ENCODE assay signal across 10 cellular contexts in genomic region chr1:160855181-160855981, GRCh38. TPM values are rescaled to one million over a fixed set of nuclear protein-coding genes. Genes with fewer than 3 reads are reported as not detected.
DNase-seq lines count a peak whose midpoint lies in the region; ATAC-seq lines count a peak whose summit lies in the region.
"Had no signal": no experiment of that assay in that cellular context is flagged by ENCODE, and none has a peak within 500 bp of the region (broad histone marks: within the 10 kb centered on the region; RNA-seq: fewer than 3 reads in every experiment).

No MANE protein-coding gene starts in this region.

- CTCF ChIA-PET in activated CD8-positive, alpha-beta memory T cell treated with anti-CD3 and anti-CD28 coated beads, Interleukin-2, amount 10 ng/mL, durations not matched to agents 7 days and 5 days (lab: Charles Lee), result interaction anchor here (1.0 to 6.2 kb wide), 13 partner anchors 9 to 131 kb away, joined by 3 to 38 read pairs (median 9); partner anchors contain the start of gene ITLN2

- peak overlapping the region; percentile 91 for H3K27ac ChIP-seq in KOPT-K1 (ENCODE audit: low read depth, low read length, poor library complexity, severe bottlenecking)

- no peaks in the 10 kb centered on the region for H3K36me3 ChIP-seq in KOPT-K1 (ENCODE audit: insufficient read depth, low read length)

- peak; percentile 85 for DNase-seq in activated CD8-positive, alpha-beta memory T cell treated with anti-CD3 and anti-CD28 coated beads, Interleukin-2, amount 10 ng/mL, durations not matched to agents 7 days and 5 days
- no peak for DNase-seq in activated CD8-positive, alpha-beta memory T cell treated with anti-CD3 and anti-CD28 coated beads, Interleukin-2, amount 50 U/mL, for 48 hours
- peak in 1 of 2 donors; percentile 77 for DNase-seq in stimulated activated effector memory CD8-positive, alpha-beta T cell treated with anti-CD3 and anti-CD28 coated beads, Interleukin-12 subunit alpha, Interleukin-12 subunit beta, amount 100 ng/mL, for 72 hours (ENCODE audit: low spot score in 2 of 2)
- no peak for DNase-seq in NCI-H524 treated with DMSO at 0.1 percent for 48 hours (lab: John Stamatoyannopoulos, UW)
- no peak for DNase-seq in A172 (ENCODE audit: low spot score)
- DNase-seq in DMS153 treated with DMSO at 0.1 percent for 48 hours (lab: John Stamatoyannopoulos, UW; ENCODE audit: unreplicated experiment), result no peak
- DNase-seq: NCI-H2081; stimulated activated CD4-positive, alpha-beta T cell treated with anti-CD3 and anti-CD28 coated beads, Interleukin-1b, Interleukin-23, amount 100 ng/mL, for 48 hours had no signal

- peaks cover 35% of the 10 kb centered on the region for H3K36me3 Mint-ChIP-seq in activated CD8-positive, alpha-beta memory T cell treated with anti-CD3 and anti-CD28 coated beads, Interleukin-2, amount 10 ng/mL, durations not matched to agents 7 days and 5 days
- H3K36me3 Mint-ChIP-seq in stimulated activated effector memory CD8-positive, alpha-beta T cell treated with anti-CD3 and anti-CD28 coated beads, Interleukin-12 subunit alpha, Interleukin-12 subunit beta, amount 100 ng/mL, for 72 hours, result no peaks in the 10 kb centered on the region

- no peaks in the 10 kb centered on the region for H3K9me3 ChIP-seq in KOPT-K1 (ENCODE audit: insufficient read depth, low read length, poor library complexity, severe bottlenecking)

- peaks cover 38% of the 10 kb centered on the region for H3K4me1 Mint-ChIP-seq in activated CD8-positive, alpha-beta memory T cell treated with anti-CD3 and anti-CD28 coated beads, Interleukin-2, amount 10 ng/mL, durations not matched to agents 7 days and 5 days
- peaks cover 25% of the 10 kb centered on the region for H3K4me1 Mint-ChIP-seq in stimulated activated effector memory CD8-positive, alpha-beta T cell treated with anti-CD3 and anti-CD28 coated beads, Interleukin-12 subunit alpha, Interleukin-12 subunit beta, amount 100 ng/mL, for 72 hours

- ATAC-seq in activated CD8-positive, alpha-beta memory T cell treated with anti-CD3 and anti-CD28 coated beads, Interleukin-2, amount 10 ng/mL, durations not matched to agents 7 days and 5 days, result peak; percentile 83
- ATAC-seq in HG02678 (IDR thresholded peaks at IDR 0.05; ENCODE audit: unreplicated experiment), result peak; percentile 81
- ATAC-seq in stimulated activated effector memory CD8-positive, alpha-beta T cell treated with anti-CD3 and anti-CD28 coated beads, Interleukin-12 subunit alpha, Interleukin-12 subunit beta, amount 100 ng/mL, for 72 hours, result peak; percentile 88

- peaks cover 6% of the 10 kb centered on the region for H3K9me3 Mint-ChIP-seq in activated CD8-positive, alpha-beta memory T cell treated with anti-CD3 and anti-CD28 coated beads, Interleukin-2, amount 10 ng/mL, durations not matched to agents 7 days and 5 days (ENCODE audit: low read depth)
- no peaks in the 10 kb centered on the region for H3K9me3 Mint-ChIP-seq in stimulated activated effector memory CD8-positive, alpha-beta T cell treated with anti-CD3 and anti-CD28 coated beads, Interleukin-12 subunit alpha, Interleukin-12 subunit beta, amount 100 ng/mL, for 72 hours

- no peaks in the 10 kb centered on the region for H3K27me3 Mint-ChIP-seq in activated CD8-positive, alpha-beta memory T cell treated with anti-CD3 and anti-CD28 coated beads, Interleukin-2, amount 10 ng/mL, durations not matched to agents 7 days and 5 days

- H3K4me3 Mint-ChIP-seq in activated CD8-positive, alpha-beta memory T cell treated with anti-CD3 and anti-CD28 coated beads, Interleukin-2, amount 10 ng/mL, durations not matched to agents 7 days and 5 days, result no peak overlapping the region
- no peak overlapping the region for H3K4me3 Mint-ChIP-seq in stimulated activated effector memory CD8-positive, alpha-beta T cell treated with anti-CD3 and anti-CD28 coated beads, Interleukin-12 subunit alpha, Interleukin-12 subunit beta, amount 100 ng/mL, for 72 hours

- no peak overlapping the region for H3K27ac Mint-ChIP-seq in activated CD8-positive, alpha-beta memory T cell treated with anti-CD3 and anti-CD28 coated beads, Interleukin-2, amount 10 ng/mL, durations not matched to agents 7 days and 5 days
- H3K27ac Mint-ChIP-seq in stimulated activated effector memory CD8-positive, alpha-beta T cell treated with anti-CD3 and anti-CD28 coated beads, Interleukin-12 subunit alpha, Interleukin-12 subunit beta, amount 100 ng/mL, for 72 hours, result no peak overlapping the region

RNA-seq across cellular contexts. Expression of gene CD244, which starts 7.3 kb away (rescaled TPM):
- total RNA-seq in activated CD8-positive, alpha-beta memory T cell treated with anti-CD3 and anti-CD28 coated beads, Interleukin-2, amount 10 ng/mL, durations not matched to agents 7 days and 5 days, result 10 to 100 TPM; 25.6 to 34.5 TPM
- not detected in 2 replicates for total RNA-seq in A172 (2014; rRNA removed; shearing (Covaris generic))

RNA-seq across cellular contexts. Expression of gene ITLN1, which starts 29.6 kb away (rescaled TPM):
- not detected for total RNA-seq in activated CD8-positive, alpha-beta memory T cell treated with anti-CD3 and anti-CD28 coated beads, Interleukin-2, amount 10 ng/mL, durations not matched to agents 7 days and 5 days
- not detected in 2 replicates for total RNA-seq in A172 (2014; rRNA removed; shearing (Covaris generic))

RNA-seq across cellular contexts. Expression of gene LY9, which starts 59.4 kb away (rescaled TPM):
- total RNA-seq in activated CD8-positive, alpha-beta memory T cell treated with anti-CD3 and anti-CD28 coated beads, Interleukin-2, amount 10 ng/mL, durations not matched to agents 7 days and 5 days, result 1 to 10 TPM; 1.3 to 8.0 TPM
- not detected in 2 replicates for total RNA-seq in A172 (2014; rRNA removed; shearing (Covaris generic))

Comparison
In these comparisons a context has a peak if more than half of its experiments do, and no peak if none do; other contexts are left out.
1. RNA of gene CD244, which starts 7.3 kb away (total RNA-seq): 25.6 to 34.5 TPM in activated CD8-positive, alpha-beta memory T cell treated with anti-CD3 and anti-CD28 coated beads, Interleukin-2, amount 10 ng/mL, durations not matched to agents 7 days and 5 days; not detected in A172; every median in the first group is over 10 times any median in the second.
2. Peak in every context shown above with its lines, with median percentiles within 50 percentile points of each other: ATAC-seq.